8 cellular contexts compared by ENCODE assay signal in the genomic region with DNA sequence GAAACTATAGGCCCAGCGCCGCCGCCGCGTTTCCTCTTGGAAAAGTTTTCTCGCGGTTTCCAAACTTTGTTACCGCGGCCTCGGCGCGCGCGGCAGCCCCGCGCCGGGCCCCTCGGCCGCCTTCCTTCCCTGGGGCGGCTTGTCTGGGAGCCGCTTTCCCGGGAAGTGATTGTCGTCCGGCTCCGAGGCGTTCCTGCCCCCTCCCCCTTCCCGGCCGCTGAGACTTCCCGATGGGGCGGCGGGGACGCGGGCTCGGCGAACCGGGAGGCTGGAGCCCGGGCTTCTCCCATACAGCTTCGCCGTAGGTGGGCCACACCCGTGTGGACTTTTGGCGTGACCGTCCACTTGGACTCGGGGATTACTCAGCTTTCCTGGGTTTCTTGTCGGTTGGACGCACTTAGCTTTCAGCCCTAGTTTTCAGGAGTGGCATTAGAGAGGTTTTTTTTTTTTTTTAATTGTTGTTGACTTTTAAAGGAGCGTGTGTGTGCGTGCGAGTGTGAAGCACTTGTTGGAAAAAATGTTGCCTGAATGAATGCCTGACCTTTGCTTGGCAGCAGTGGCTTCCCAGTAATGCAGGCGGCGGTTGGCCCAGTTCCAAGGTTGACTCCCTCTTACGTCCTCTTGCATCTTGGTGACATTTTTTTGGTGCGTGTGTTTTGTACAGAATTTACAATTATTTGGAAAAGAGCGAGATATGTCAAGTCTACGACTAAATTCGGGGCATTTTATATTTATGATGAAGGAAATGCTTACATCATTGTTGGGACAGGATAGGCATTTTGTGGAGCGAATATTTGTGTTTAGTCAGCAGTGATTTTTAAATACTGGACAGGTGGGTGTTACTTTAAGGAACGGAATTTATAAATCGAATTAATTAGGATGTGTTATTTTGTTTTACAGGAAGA. TPM values are rescaled to one million over a fixed set of nuclear protein-coding genes. Genes with fewer than 3 reads are reported as not detected.
DNase-seq lines count a peak whose midpoint lies in the region; ATAC-seq, FAIRE-seq and TF ChIP-seq lines count a peak whose summit lies in the region.

No MANE protein-coding gene starts in this region.

- H3K27me3 ChIP-seq in ascending aorta (no peaks in the 10 kb centered on the region), right cardiac atrium (ENCODE audit: control insufficient read depth, insufficient read depth) (no peaks in the 10 kb centered on the region)

- no peak for TF ChIP-seq POLR2A in A549 (IDR thresholded peaks at IDR 0.05; ENCODE audit: low read length)

- no peak for TF ChIP-seq EP300 in A549 (IDR thresholded peaks at IDR 0.05)

- WGBS in A549 (ENCODE audit: missing lambda C conversion rate): 2% methylated on average over 27 of the region's 58 CpGs
- WGBS in right cardiac atrium: 1% methylated on average over 58 of the region's 58 CpGs

- intact Hi-C loops in ascending aorta (cut with DNase I) (loop anchor here (5.0 to 10.0 kb wide), 3 partner anchors 273 to 508 kb away; a partner anchor contains a TSS), right cardiac atrium (cut with DNase I) (no loop called here), posterior vena cava (cut with DNase I) (loop anchor here in 1 of 2 donors (10.0 kb wide), 1 partner anchor 179 kb away; a partner anchor contains a TSS)

- no peak for FAIRE-seq in A549 (lab: Jason Lieb, UNC)

- CTCF ChIA-PET in A549 (lab: Yijun Ruan, JAX): interaction anchor here (1.1 to 2.3 kb wide), 3 partner anchors 21 to 107 kb away, joined by 3 to 5 read pairs (median 3); no protein-coding TSS in a partner anchor

- DNase-seq in A549 (ENCODE audit: low read depth in 1 of 2, low spot score in 1 of 2) (peak; percentile 70 to 93), KBM-7 (peak; percentile 72), SK-N-DZ (ENCODE audit: low spot score) (peak; percentile 54), ascending aorta (ENCODE audit: low spot score in 2 of 2) (peak; percentile 72 to 96), right cardiac atrium (peak; percentile 96 to 98 (median 97)), posterior vena cava (ENCODE audit: low spot score) (peak; percentile 98), NCI-H1930 (lab: John Stamatoyannopoulos, UW) (no peak)

- POLR2A ChIA-PET in A549 (lab: Yijun Ruan, JAX): interaction anchor here (1.1 to 1.9 kb wide), 3 partner anchors 17 to 179 kb away, joined by 3 to 5 read pairs (median 4); a partner anchor contains a TSS

- H3K4me3 ChIP-seq in A549 (peak overlapping the region; percentile 91), ascending aorta (peak overlapping the region; percentile 93 to 98), right cardiac atrium (ENCODE audit: low read length) (peak overlapping the region; percentile 97)

- TF ChIP-seq CTCF in A549 (IDR thresholded peaks at IDR 0.05): no peak
- TF ChIP-seq CTCF in ascending aorta (IDR thresholded peaks at IDR 0.05): no peak

- H3K27ac ChIP-seq in A549 (peak overlapping the region; percentile 96 to 97), ascending aorta (peak overlapping the region; percentile 98 to 100), right cardiac atrium (ENCODE audit: low read length) (peak overlapping the region; percentile 94)

- in situ Hi-C loops in KBM-7 (cut with MboI; ENCODE audit: low pct_unique_long_range_greater_than_20kb, low sequenced_read_pairs): no loop called here

- H3K36me3 ChIP-seq in ascending aorta: peaks cover 5 to 11% of the 10 kb centered on the region in 2 donors

- H3K9me3 ChIP-seq in A549 (no peaks in the 10 kb centered on the region), ascending aorta (no peaks in the 10 kb centered on the region), right cardiac atrium (ENCODE audit: control insufficient read depth, low read length) (no peaks in the 10 kb centered on the region)

- no peak for TF ChIP-seq RAD21 in A549 (conservative IDR thresholded peaks at IDR 0.05 in 1 of 2, IDR thresholded peaks at IDR 0.05 in 1 of 2)

- ATAC-seq in A549 (peak; percentile 57 to 70), GM18907 (IDR thresholded peaks at IDR 0.05; ENCODE audit: unreplicated experiment) (peak; percentile 8), right cardiac atrium (peak; percentile 66 to 78)

- peak overlapping the region; percentile 91 for H3K4me2 ChIP-seq in A549

- H3K4me1 ChIP-seq in A549 (peaks cover 34% of the 10 kb centered on the region), ascending aorta (peaks cover 6 to 24% of the 10 kb centered on the region in 2 donors), right cardiac atrium (ENCODE audit: control insufficient read depth, insufficient read depth, low read length) (peaks cover 7% of the 10 kb centered on the region)

TF ChIP-seq in A549, 52 proteins besides CTCF, POLR2A, EP300 and RAD21 (continues in another document):
- no peak for TF ChIP-seq HOXA7 (CRISPR knock-in tag; IDR thresholded peaks at IDR 0.05)
- TF ChIP-seq TP53 (CRISPR knock-in tag; IDR thresholded peaks at IDR 0.05): no peak
- TF ChIP-seq, protein P1, sequence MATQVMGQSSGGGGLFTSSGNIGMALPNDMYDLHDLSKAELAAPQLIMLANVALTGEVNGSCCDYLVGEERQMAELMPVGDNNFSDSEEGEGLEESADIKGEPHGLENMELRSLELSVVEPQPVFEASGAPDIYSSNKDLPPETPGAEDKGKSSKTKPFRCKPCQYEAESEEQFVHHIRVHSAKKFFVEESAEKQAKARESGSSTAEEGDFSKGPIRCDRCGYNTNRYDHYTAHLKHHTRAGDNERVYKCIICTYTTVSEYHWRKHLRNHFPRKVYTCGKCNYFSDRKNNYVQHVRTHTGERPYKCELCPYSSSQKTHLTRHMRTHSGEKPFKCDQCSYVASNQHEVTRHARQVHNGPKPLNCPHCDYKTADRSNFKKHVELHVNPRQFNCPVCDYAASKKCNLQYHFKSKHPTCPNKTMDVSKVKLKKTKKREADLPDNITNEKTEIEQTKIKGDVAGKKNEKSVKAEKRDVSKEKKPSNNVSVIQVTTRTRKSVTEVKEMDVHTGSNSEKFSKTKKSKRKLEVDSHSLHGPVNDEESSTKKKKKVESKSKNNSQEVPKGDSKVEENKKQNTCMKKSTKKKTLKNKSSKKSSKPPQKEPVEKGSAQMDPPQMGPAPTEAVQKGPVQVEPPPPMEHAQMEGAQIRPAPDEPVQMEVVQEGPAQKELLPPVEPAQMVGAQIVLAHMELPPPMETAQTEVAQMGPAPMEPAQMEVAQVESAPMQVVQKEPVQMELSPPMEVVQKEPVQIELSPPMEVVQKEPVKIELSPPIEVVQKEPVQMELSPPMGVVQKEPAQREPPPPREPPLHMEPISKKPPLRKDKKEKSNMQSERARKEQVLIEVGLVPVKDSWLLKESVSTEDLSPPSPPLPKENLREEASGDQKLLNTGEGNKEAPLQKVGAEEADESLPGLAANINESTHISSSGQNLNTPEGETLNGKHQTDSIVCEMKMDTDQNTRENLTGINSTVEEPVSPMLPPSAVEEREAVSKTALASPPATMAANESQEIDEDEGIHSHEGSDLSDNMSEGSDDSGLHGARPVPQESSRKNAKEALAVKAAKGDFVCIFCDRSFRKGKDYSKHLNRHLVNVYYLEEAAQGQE (IDR thresholded peaks at IDR 0.05): peak; percentile 34; the same call in 1 of the 2 replicates
- TF ChIP-seq ZFP36 (IDR thresholded peaks at IDR 0.05; ENCODE audit: borderline replicate concordance, partially characterized antibody): no peak
- no peak for TF ChIP-seq RARB (CRISPR knock-in tag; IDR thresholded peaks at IDR 0.05)
- TF ChIP-seq HOXB13 (CRISPR knock-in tag; IDR thresholded peaks at IDR 0.05; ENCODE audit: low read depth): no peak
- no peak for TF ChIP-seq JUNB (IDR thresholded peaks at IDR 0.05)
- no peak for TF ChIP-seq RFX5 (IDR thresholded peaks at IDR 0.05)
- no peak for TF ChIP-seq CBX8 (IDR thresholded peaks at IDR 0.05)
- TF ChIP-seq, protein P2, sequence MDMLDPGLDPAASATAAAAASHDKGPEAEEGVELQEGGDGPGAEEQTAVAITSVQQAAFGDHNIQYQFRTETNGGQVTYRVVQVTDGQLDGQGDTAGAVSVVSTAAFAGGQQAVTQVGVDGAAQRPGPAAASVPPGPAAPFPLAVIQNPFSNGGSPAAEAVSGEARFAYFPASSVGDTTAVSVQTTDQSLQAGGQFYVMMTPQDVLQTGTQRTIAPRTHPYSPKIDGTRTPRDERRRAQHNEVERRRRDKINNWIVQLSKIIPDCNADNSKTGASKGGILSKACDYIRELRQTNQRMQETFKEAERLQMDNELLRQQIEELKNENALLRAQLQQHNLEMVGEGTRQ (IDR thresholded peaks at IDR 0.05): no peak
- TF ChIP-seq, protein P3, sequence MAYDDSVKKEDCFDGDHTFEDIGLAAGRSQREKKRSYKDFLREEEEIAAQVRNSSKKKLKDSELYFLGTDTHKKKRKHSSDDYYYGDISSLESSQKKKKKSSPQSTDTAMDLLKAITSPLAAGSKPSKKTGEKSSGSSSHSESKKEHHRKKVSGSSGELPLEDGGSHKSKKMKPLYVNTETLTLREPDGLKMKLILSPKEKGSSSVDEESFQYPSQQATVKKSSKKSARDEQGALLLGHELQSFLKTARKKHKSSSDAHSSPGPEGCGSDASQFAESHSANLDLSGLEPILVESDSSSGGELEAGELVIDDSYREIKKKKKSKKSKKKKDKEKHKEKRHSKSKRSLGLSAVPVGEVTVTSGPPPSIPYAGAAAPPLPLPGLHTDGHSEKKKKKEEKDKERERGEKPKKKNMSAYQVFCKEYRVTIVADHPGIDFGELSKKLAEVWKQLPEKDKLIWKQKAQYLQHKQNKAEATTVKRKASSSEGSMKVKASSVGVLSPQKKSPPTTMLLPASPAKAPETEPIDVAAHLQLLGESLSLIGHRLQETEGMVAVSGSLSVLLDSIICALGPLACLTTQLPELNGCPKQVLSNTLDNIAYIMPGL (CRISPR knock-in tag; IDR thresholded peaks at IDR 0.05; ENCODE audit: borderline replicate concordance): no peak
- peak; percentile 79; the same call in 1 of the 2 replicates for TF ChIP-seq PHF8 (IDR thresholded peaks at IDR 0.05; ENCODE audit: borderline replicate concordance, low read depth)
- no peak for TF ChIP-seq GATA3 (IDR thresholded peaks at IDR 0.05; ENCODE audit: borderline replicate concordance)
- TF ChIP-seq EHF (CRISPR knock-in tag; IDR thresholded peaks at IDR 0.05): no peak
- TF ChIP-seq MYC (IDR thresholded peaks at IDR 0.05; ENCODE audit: borderline replicate concordance, low read length): no peak
- peak; percentile 77 for TF ChIP-seq MAFK (IDR thresholded peaks at IDR 0.05; ENCODE audit: partially characterized antibody)
- TF ChIP-seq NR3C1 (IDR thresholded peaks at IDR 0.05): no peak

RNA-seq across cellular contexts. Expression of a gene that starts 0.8 kb away (rescaled TPM):
- 154 and 190 TPM in 2 replicates for polyA plus RNA-seq in A549 (2011; rRNA removed)
- polyA plus RNA-seq in A549 (2012; cell fraction: cytosol; rRNA removed): 117 and 119 TPM in 2 replicates
- 189 and 219 TPM in 2 replicates for polyA plus RNA-seq in A549 (2012; cell fraction: nucleus; rRNA removed)
- polyA plus RNA-seq in A549 (2017; fragmentation: RNase III; extraction: RNeasy Plus Mini Kit Qiagen cat#74134 plus additional on column Dnase treatment): 184 to 194 TPM (median 191 TPM) in 3 replicates
- 244 and 246 TPM in 2 replicates for polyA minus RNA-seq in A549 (2011; rRNA and poly(A)+ RNA removed)
- 123 and 129 TPM in 2 replicates for polyA plus RNA-seq in SK-N-DZ (2014; cell fraction: cytosol; rRNA removed)
- 77.1 and 82.1 TPM in 2 replicates for polyA plus RNA-seq in SK-N-DZ (2014; cell fraction: nucleus; rRNA removed)
- 310 TPM for total RNA-seq in ascending aorta
- 100 to 1,000 TPM; 264 to 360 (median 290) TPM for total RNA-seq in right cardiac atrium
- 163 TPM for polyA plus RNA-seq in right cardiac atrium
- 100 to 1,000 TPM; 361 to 439 TPM for total RNA-seq in posterior vena cava

Comparison
In these comparisons a context has a peak if more than half of its experiments do, and no peak if none do; other contexts are left out.
1. ATAC-seq: peak in every context shown above with its lines; median percentile 72 in right cardiac atrium; 64 in A549; 8 in GM18907.
2. DNase-seq: peak in A549 (2 of 2), KBM-7 (single experiment), SK-N-DZ (single experiment), ascending aorta (2 of 2), right cardiac atrium (3 of 3) and posterior vena cava (single experiment); none in NCI-H1930 (0 of 2).
3. Peak in every context shown above with its lines, with median percentiles within 50 percentile points of each other: H3K27ac ChIP-seq and H3K4me3 ChIP-seq.